Comparison of ENCODE assay signal across 10 cellular contexts in the genomic region with DNA sequence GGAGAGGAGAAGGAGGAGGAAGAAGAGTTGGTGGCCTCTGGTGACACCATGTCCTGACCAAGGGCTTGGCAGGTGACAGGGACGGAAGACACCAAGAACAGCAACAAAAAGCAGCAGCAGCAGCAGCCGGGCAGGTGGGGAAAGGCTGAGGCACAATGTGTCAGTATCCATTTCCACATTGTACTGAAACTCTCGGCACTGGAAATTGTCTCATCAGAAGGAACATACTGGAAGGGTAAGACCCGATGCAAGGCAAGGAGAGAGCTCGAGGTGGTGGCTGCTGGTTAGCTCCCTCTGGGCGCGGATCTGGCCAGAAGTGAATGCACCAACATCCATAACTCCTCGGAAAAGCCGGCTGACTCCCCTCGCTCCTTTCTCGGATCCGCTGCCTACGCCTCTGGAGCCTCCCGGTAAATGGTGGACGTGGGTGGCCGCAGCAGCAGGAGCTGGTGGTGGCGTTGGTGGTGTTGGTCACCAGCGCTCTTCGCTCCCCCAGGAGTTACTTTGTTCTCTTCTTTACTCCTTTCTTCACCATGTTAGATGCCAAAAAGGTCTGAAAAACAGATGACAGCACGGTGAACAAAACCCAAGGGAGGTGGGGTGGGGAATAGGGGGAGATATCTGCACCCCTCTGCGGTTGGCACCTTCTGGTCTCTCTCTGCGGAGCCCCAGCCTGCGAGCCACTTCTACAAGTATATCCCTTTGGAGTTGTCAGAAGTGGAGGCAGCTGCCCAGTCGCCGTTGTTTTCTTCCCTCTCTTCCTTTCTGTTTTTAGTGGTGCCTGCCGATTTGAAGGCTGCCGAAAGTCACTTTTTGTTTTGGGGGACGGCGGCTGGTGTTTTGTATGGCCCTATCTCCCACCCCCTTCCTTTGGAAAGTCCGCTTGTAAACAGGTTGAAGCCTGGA. TPM values are rescaled to one million over a fixed set of nuclear protein-coding genes. Genes with fewer than 3 reads are reported as not detected.
A peak's percentile ranks its signal among the peaks of the same experiment; 100 is the strongest.
DNase-seq lines count a peak whose midpoint lies in the region; ATAC-seq, FAIRE-seq and TF ChIP-seq lines count a peak whose summit lies in the region.
"Had no signal": no experiment of that assay in that cellular context is flagged by ENCODE, and none has a peak within 500 bp of the region (broad histone marks: within the 10 kb centered on the region; RNA-seq: fewer than 3 reads in every experiment).

No MANE protein-coding gene starts in this region.

- H3K27me3 ChIP-seq in vagina (no peaks in the 10 kb centered on the region), Caco-2 (replicated peaks; ENCODE audit: control insufficient read depth, insufficient read depth, low read length) (no peaks in the 10 kb centered on the region; the same call in 1 of the 2 replicates)

- H3K4me1 Mint-ChIP-seq in T-helper 2 cell treated with Interferon-gamma antibody and Interleukin-4, amounts not matched to agents 5 μg/mL and 100 μg/mL, for 36 hours (ENCODE audit: low read depth), result no peaks in the 10 kb centered on the region
- H3K4me1 Mint-ChIP-seq in Caco-2 (ENCODE audit: low read depth, unreplicated experiment), result no peaks in the 10 kb centered on the region

- no peak for TF ChIP-seq CTCF in mucosa of descending colon (IDR thresholded peaks at IDR 0.05)
- TF ChIP-seq CTCF in vagina (IDR thresholded peaks at IDR 0.05), result no peak
- TF ChIP-seq CTCF in Caco-2 (IDR thresholded peaks at IDR 0.05; ENCODE audit: insufficient read depth in 1 of 2, low read depth in 1 of 2, low read length in 1 of 2, severe bottlenecking in 1 of 2, unreplicated experiment in 1 of 2), result no peak

- H3K4me1 ChIP-seq in mucosa of descending colon (ENCODE audit: low read depth) (no peaks in the 10 kb centered on the region), vagina (peaks cover 7% of the 10 kb centered on the region), Caco-2 (no peaks in the 10 kb centered on the region)

- no peaks in the 10 kb centered on the region for H3K9me3 ChIP-seq in mucosa of descending colon
- H3K9me3 ChIP-seq in vagina, result no peaks in the 10 kb centered on the region
- H3K9me3 ChIP-seq in Caco-2, result no peaks in the 10 kb centered on the region

- CTCF ChIA-PET in Caco-2 (lab: Charles Lee), result no interaction called here

- DNase-seq in T-helper 2 cell treated with Interferon-gamma antibody and Interleukin-4, amounts not matched to agents 5 μg/mL and 100 μg/mL, for 36 hours (ENCODE audit: low spot score), result no peak
- DNase-seq in T-helper 2 cell (no peak), ecto neural progenitor cell (ENCODE audit: low spot score) (peak; percentile 52), mucosa of descending colon (no peak), vagina (ENCODE audit: extremely low spot score in 2 of 2) (peak in 1 of 2 donors; percentile 89), Caco-2 (no peak), H54 (ENCODE audit: insufficient read length, low spot score) (no peak)
- DNase-seq: CD4-positive, CD25-positive, alpha-beta regulatory T cell had no signal

- POLR2A ChIA-PET in Caco-2 (lab: Charles Lee), result no interaction called here

- H3K36me3 ChIP-seq in mucosa of descending colon (ENCODE audit: low read depth) (no peaks in the 10 kb centered on the region), vagina (no peaks in the 10 kb centered on the region), Caco-2 (ENCODE audit: control insufficient read depth, insufficient read depth, low read length) (no peaks in the 10 kb centered on the region)

- intact Hi-C loops in mucosa of descending colon (cut with DNase I, micrococcal nuclease) (no loop called here), vagina (cut with DNase I) (no loop called here), Caco-2 (cut with micrococcal nuclease; ENCODE audit: unreplicated experiment) (no loop called here)

- H3K27ac Mint-ChIP-seq in T-helper 2 cell treated with Interferon-gamma antibody and Interleukin-4, amounts not matched to agents 5 μg/mL and 100 μg/mL, for 36 hours, result no peak overlapping the region
- no peak overlapping the region for H3K27ac Mint-ChIP-seq in Caco-2 (ENCODE audit: unreplicated experiment)
- H3K27ac Mint-ChIP-seq: CD4-positive, CD25-positive, alpha-beta regulatory T cell had no signal

- no peak for FAIRE-seq in H54 (lab: Jason Lieb, UNC)

- H3K27ac ChIP-seq in vagina, result peak overlapping the region; percentile 88

- TF ChIP-seq POLR2A in vagina (IDR thresholded peaks at IDR 0.05) (no peak), H54 (IDR thresholded peaks at IDR 0.05; ENCODE audit: low read depth, low read length) (no peak)

- no peaks in the 10 kb centered on the region for H3K9me3 Mint-ChIP-seq in T-helper 2 cell treated with Interferon-gamma antibody and Interleukin-4, amounts not matched to agents 5 μg/mL and 100 μg/mL, for 36 hours
- H3K9me3 Mint-ChIP-seq in Caco-2 (ENCODE audit: unreplicated experiment), result no peaks in the 10 kb centered on the region

- peaks cover 41% of the 10 kb centered on the region for H3K27me3 Mint-ChIP-seq in T-helper 2 cell treated with Interferon-gamma antibody and Interleukin-4, amounts not matched to agents 5 μg/mL and 100 μg/mL, for 36 hours (ENCODE audit: low read depth)
- H3K27me3 Mint-ChIP-seq in Caco-2 (ENCODE audit: insufficient read depth, unreplicated experiment), result peaks cover 25% of the 10 kb centered on the region

- H3K4me3 ChIP-seq in mucosa of descending colon, result no peak overlapping the region
- peak overlapping the region; percentile 50 to 53 for H3K4me3 ChIP-seq in vagina
- no peak overlapping the region for H3K4me3 ChIP-seq in Caco-2 (ENCODE audit: low read depth, low read length)

- H3K36me3 Mint-ChIP-seq in T-helper 2 cell treated with Interferon-gamma antibody and Interleukin-4, amounts not matched to agents 5 μg/mL and 100 μg/mL, for 36 hours (ENCODE audit: low read depth), result no peaks in the 10 kb centered on the region
- H3K36me3 Mint-ChIP-seq in Caco-2 (ENCODE audit: insufficient read depth, unreplicated experiment), result no peaks in the 10 kb centered on the region
- H3K36me3 Mint-ChIP-seq: CD4-positive, CD25-positive, alpha-beta regulatory T cell had no signal

- peak overlapping the region; percentile 24 for H3K4me3 Mint-ChIP-seq in T-helper 2 cell treated with Interferon-gamma antibody and Interleukin-4, amounts not matched to agents 5 μg/mL and 100 μg/mL, for 36 hours
- no peak overlapping the region for H3K4me3 Mint-ChIP-seq in Caco-2 (ENCODE audit: unreplicated experiment)

- BruUV-seq in Caco-2 (replicated peaks; lab: Mats Ljungman, UMichigan), result no TSS peak

- ATAC-seq in mucosa of descending colon (peak; percentile 24), GM19324 (IDR thresholded peaks at IDR 0.05; ENCODE audit: low FRiP score, unreplicated experiment) (no peak)

RNA-seq across cellular contexts. Expression of a gene that starts 0.5 kb away (rescaled TPM):
- total RNA-seq in mucosa of descending colon (10 to 100 TPM in 1 of 3 donors, 1 to 10 TPM in 1, under 1 TPM in 1; 0.84 to 12.7 (median 4.4) TPM), vagina (41.3 TPM), Caco-2 (2022) (not detected in 2 replicates)
- total RNA-seq: CD4-positive, CD25-positive, alpha-beta regulatory T cell; lung microvascular endothelial cell had no signal

Comparison
In these comparisons a context has a peak if more than half of its experiments do, and no peak if none do; other contexts are left out.
1. H3K4me3 ChIP-seq: peak in vagina (2 of 2); none in mucosa of descending colon (single experiment) and Caco-2 (single experiment).